8 cellular contexts compared by ENCODE assay signal in the genomic region with DNA sequence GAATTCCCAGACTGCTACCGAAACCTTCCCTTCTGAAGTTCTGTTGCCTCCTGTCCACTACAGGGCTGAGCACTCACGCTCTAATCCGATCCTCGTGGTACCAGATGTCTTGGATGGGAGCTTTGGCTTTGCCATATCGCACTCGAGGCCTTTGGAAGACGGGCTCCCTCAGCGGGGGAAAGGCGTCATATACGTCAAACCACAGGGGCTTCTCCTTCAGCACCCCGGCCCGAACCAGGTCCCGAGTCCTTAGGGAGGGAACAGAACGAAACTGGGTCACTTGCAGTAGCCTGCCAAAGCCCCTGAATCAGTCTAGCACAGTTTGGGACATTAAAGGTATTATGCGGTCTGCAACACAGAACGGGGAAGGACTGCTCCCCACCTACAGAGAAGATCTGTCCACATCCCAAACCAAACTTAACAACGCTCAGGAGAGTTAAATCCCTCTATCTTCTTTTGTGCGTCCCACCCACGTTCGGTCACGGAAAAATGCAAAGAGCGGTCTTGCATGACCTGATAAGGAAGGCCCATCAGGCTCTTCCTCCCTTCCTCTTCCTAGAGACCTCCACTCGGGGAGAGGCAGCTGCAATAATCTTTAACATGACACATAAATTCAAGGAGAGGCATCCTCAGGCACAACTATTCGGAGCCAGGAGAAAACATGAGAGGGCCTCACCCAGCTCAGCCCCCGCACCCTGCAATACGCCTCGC. TPM values are rescaled to one million over a fixed set of nuclear protein-coding genes. Genes with fewer than 3 reads are reported as not detected.
DNase-seq lines count a peak whose midpoint lies in the region; ATAC-seq and TF ChIP-seq lines count a peak whose summit lies in the region.

No MANE protein-coding gene starts in this region.

- peaks cover 43% of the 10 kb centered on the region for H3K4me1 Mint-ChIP-seq in activated T-cell treated with anti-CD3 and anti-CD28 coated beads, Interleukin-2, amount 50 U/mL, for 4 hours (ENCODE audit: low read depth)

- H3K4me3 ChIP-seq in hepatocyte (peak overlapping the region; percentile 55), stomach smooth muscle (ENCODE audit: low read length in 2 of 2) (peak overlapping the region; percentile 98 to 99)

- no peaks in the 10 kb centered on the region for H4K20me1 ChIP-seq in hepatocyte (ENCODE audit: insufficient read depth, poor library complexity, severe bottlenecking)

- H3K27me3 Mint-ChIP-seq in activated T-cell treated with anti-CD3 and anti-CD28 coated beads, Interleukin-2, amount 50 U/mL, for 4 hours (ENCODE audit: low read depth) = no peaks in the 10 kb centered on the region

- H3K27ac ChIP-seq in VCaP (peak overlapping the region; percentile 95), hepatocyte (peak overlapping the region; percentile 71), stomach smooth muscle (ENCODE audit: low read length) (peak overlapping the region; percentile 95)

- TF ChIP-seq CTCF in VCaP (conservative IDR thresholded peaks at IDR 0.05) (no peak), hepatocyte (IDR thresholded peaks at IDR 0.05; ENCODE audit: poor library complexity) (no peak)

- peak overlapping the region; percentile 94 for H3K4me2 ChIP-seq in hepatocyte

- no peaks in the 10 kb centered on the region for H3K9me3 Mint-ChIP-seq in activated T-cell treated with anti-CD3 and anti-CD28 coated beads, Interleukin-2, amount 50 U/mL, for 4 hours

- H3K27me3 ChIP-seq in hepatocyte (no peaks in the 10 kb centered on the region), stomach smooth muscle (ENCODE audit: control insufficient read depth in 1 of 2, insufficient read depth in 2 of 2, low read length in 2 of 2) (no peaks in the 10 kb centered on the region)

- no peaks in the 10 kb centered on the region for H3K9me2 ChIP-seq in hepatocyte (replicated peaks; ENCODE audit: insufficient read depth)

- peak overlapping the region; percentile 45 for H2AFZ ChIP-seq in hepatocyte

- peak overlapping the region; percentile 92 for H3K4me3 Mint-ChIP-seq in activated T-cell treated with anti-CD3 and anti-CD28 coated beads, Interleukin-2, amount 50 U/mL, for 4 hours

- peaks cover 35% of the 10 kb centered on the region for H3K4me1 ChIP-seq in hepatocyte (ENCODE audit: insufficient read depth)
- peaks cover 45% of the 10 kb centered on the region for H3K4me1 ChIP-seq in stomach smooth muscle (ENCODE audit: control insufficient read depth, insufficient read depth, low read length)

- 29% methylated on average over 27 of the region's 27 CpGs for WGBS in hepatocyte (ENCODE audit: low lambda C conversion rate, missing lambda C conversion rate)

- peaks cover 28% of the 10 kb centered on the region for H3K79me2 ChIP-seq in hepatocyte

- peaks cover 9% of the 10 kb centered on the region for H3K36me3 Mint-ChIP-seq in activated T-cell treated with anti-CD3 and anti-CD28 coated beads, Interleukin-2, amount 50 U/mL, for 4 hours (ENCODE audit: insufficient read depth)

- peak in 1 of 2 donors; percentile 20 for ATAC-seq in activated T-cell treated with anti-CD3 and anti-CD28 coated beads, Interleukin-2, amount 50 U/mL, for 4 hours

- H3K9me3 ChIP-seq in hepatocyte (ENCODE audit: low read depth) (no peaks in the 10 kb centered on the region), stomach smooth muscle (ENCODE audit: control insufficient read depth in 2 of 2, low read length in 2 of 2) (no peaks in the 10 kb centered on the region)

- H3K36me3 ChIP-seq in hepatocyte (replicated peaks; ENCODE audit: insufficient read depth, low read depth) = no peaks in the 10 kb centered on the region
- peaks cover 2% of the 10 kb centered on the region in 2 donors for H3K36me3 ChIP-seq in stomach smooth muscle (ENCODE audit: control insufficient read depth in 2 of 2, insufficient read depth in 2 of 2, low read length in 2 of 2)

- DNase-seq in activated T-cell treated with anti-CD3 and anti-CD28 coated beads, Interleukin-2, amount 50 U/mL, for 4 hours = no peak
- no peak for DNase-seq in activated T-cell treated with anti-CD3 and anti-CD28 coated beads, Interleukin-2, amount 50 U/mL, for 1 hour
- DNase-seq in hepatocyte (ENCODE audit: low spot score) (no peak), foreskin melanocyte (no peak), mesenteric fat pad (ENCODE audit: low spot score) (no peak), OCI-M2 (lab: John Stamatoyannopoulos, UW; ENCODE audit: unreplicated experiment) (no peak)

- H3K9ac ChIP-seq in stomach smooth muscle (ENCODE audit: low read length in 2 of 2) = peak overlapping the region; percentile 89 to 90

RNA-seq across cellular contexts. Expression of a gene that starts 0.5 kb away (rescaled TPM):
- 100 to 1,000 TPM; 116 to 125 (median 118) TPM for total RNA-seq in activated T-cell treated with anti-CD3 and anti-CD28 coated beads, Interleukin-2, amount 50 U/mL, for 4 hours
- total RNA-seq in hepatocyte = 21.9 and 35.1 TPM in 2 replicates
- 44.2 and 50.4 TPM in 2 replicates for polyA plus RNA-seq in hepatocyte
- total RNA-seq in mesenteric fat pad = 31.9 TPM
